ENCODE assay signal across 29 cellular contexts in the genomic region with DNA sequence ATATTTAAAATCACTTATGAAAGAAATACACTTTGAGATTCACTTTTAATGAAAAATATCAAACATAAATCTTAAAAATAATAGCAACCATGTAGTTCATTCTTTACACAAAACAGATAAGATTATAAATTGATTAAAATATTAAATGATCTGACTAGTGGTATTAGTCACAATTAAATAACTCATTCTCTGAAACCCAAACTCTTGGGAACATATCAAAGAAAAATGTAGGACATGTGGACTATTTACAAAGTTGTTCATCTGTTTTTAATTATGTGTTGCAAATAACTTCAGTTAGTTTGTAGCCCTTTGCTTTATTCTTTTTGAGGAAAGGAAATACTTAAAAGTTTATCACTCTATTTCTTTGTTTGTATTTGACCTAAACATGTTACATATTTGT. TPM values are rescaled to one million over a fixed set of nuclear protein-coding genes. Genes with fewer than 3 reads are reported as not detected.
DNase-seq lines count a peak whose midpoint lies in the region; FAIRE-seq and TF ChIP-seq lines count a peak whose summit lies in the region.
"Had no signal": no experiment of that assay in that cellular context is flagged by ENCODE, and none has a peak within 500 bp of the region (broad histone marks: within the 10 kb centered on the region; RNA-seq: fewer than 3 reads in every experiment).

No MANE protein-coding gene starts in this region.

- peak; percentile 12 for DNase-seq in GM03348 (ENCODE audit: low spot score)
- DNase-seq in RPMI7951 (ENCODE audit: low read depth): peak; percentile 16
- DNase-seq in fibroblast of mammary gland (ENCODE audit: low read depth): peak; percentile 83
- no peak for DNase-seq in activated gamma-delta T cell (lab: John Stamatoyannopoulos, UW)
- DNase-seq in MCF 10A (ENCODE audit: unreplicated experiment): no peak
- DNase-seq in activated CD4-positive, alpha-beta T cell treated with anti-CD3 and anti-CD28 coated beads, Interleukin-2, amount 50 U/mL, for 1 hour: no peak
- DNase-seq in HuH-7 (ENCODE audit: low spot score): no peak
- DNase-seq: Caco-2; CD8-positive, alpha-beta T cell; EL; GDM1; NCI-H1092 treated with DMSO at 0.1 percent for 48 hours; NCI-H1436 treated with DMSO at 0.1 percent for 48 hours; NCI-H1930; NCI-H2107; NCI-H446; NCI-H524 treated with DMSO at 0.1 percent for 48 hours; NCI-H82; NK-92 treated with Interleukin-12 subunit alpha and Interleukin-12 subunit beta, amount 100 ng/mL, for 24 hours; PC-3; Right ventricle myocardium superior; RPMI8226; T-helper 1 cell had no signal

- POLR2A ChIA-PET in MCF 10A (lab: Yijun Ruan, JAX): no interaction called here

- no TSS peak for BruUV-seq in MCF 10A (replicated peaks; lab: Mats Ljungman, UMichigan)

- peaks cover 4% of the 10 kb centered on the region for H3K9me3 Mint-ChIP-seq in MCF 10A (ENCODE audit: unreplicated experiment)
- H3K9me3 Mint-ChIP-seq: CD8-positive, alpha-beta T cell; GM23338 had no signal

- FAIRE-seq in A204.1 (lab: Jason Lieb, UNC): peak; percentile 51
- FAIRE-seq: GM12891 had no signal

- no peak overlapping the region for H3K27ac Mint-ChIP-seq in MCF 10A (ENCODE audit: low read depth, unreplicated experiment)
- H3K27ac Mint-ChIP-seq: CD8-positive, alpha-beta T cell; GM23338; IgD-negative memory B cell had no signal

- H3K4me1 Mint-ChIP-seq in MCF 10A (ENCODE audit: insufficient read depth, unreplicated experiment): no peaks in the 10 kb centered on the region
- H3K4me1 Mint-ChIP-seq: IgD-negative memory B cell had no signal

- no peak overlapping the region for H3K4me3 ChIP-seq in fibroblast of mammary gland (ENCODE audit: control insufficient read depth, low read depth, low read length)
- H3K4me3 ChIP-seq: GM23338, HAP-1, SJSA1 had no signal

- H3K27me3 Mint-ChIP-seq in MCF 10A (ENCODE audit: insufficient read depth, unreplicated experiment): no peaks in the 10 kb centered on the region
- H3K27me3 Mint-ChIP-seq: IgD-negative memory B cell had no signal

- intact Hi-C loops in MCF 10A (cut with micrococcal nuclease): no loop called here

- TF ChIP-seq CTCF in fibroblast of mammary gland (conservative IDR thresholded peaks at IDR 0.05; ENCODE audit: control insufficient read depth, insufficient read depth, low read depth, low read length) (no peak), MCF 10A (IDR thresholded peaks at IDR 0.05; ENCODE audit: unreplicated experiment) (no peak)

- H3K4me3 Mint-ChIP-seq in MCF 10A (ENCODE audit: unreplicated experiment): no peak overlapping the region
- H3K4me3 Mint-ChIP-seq: CD8-positive, alpha-beta T cell; GM23338; IgD-negative memory B cell had no signal

- CTCF ChIA-PET in MCF 10A (lab: Yijun Ruan, JAX): no interaction called here

- no peaks in the 10 kb centered on the region for H3K36me3 Mint-ChIP-seq in MCF 10A (ENCODE audit: insufficient read depth, unreplicated experiment)
- H3K36me3 Mint-ChIP-seq: CD8-positive, alpha-beta T cell; IgD-negative memory B cell had no signal

RNA-seq across cellular contexts. Expression of a gene that starts 9.5 kb away (rescaled TPM):
- total RNA-seq in RPMI7951 (2014; rRNA removed; shearing (Covaris generic)): not detected in 2 replicates
- 0.34 TPM in 1 of 2 replicates, not detected in the other for total RNA-seq in MCF 10A (2022)
- total RNA-seq: Caco-2; CD8-positive, alpha-beta T cell; GM23338; SJSA1 had no signal

Comparison
In these comparisons a context has a peak if more than half of its experiments do, and no peak if none do; other contexts are left out.
1. DNase-seq: peak in GM03348 (single experiment), RPMI7951 (single experiment) and fibroblast of mammary gland (single experiment); none in activated gamma-delta T cell (single experiment), MCF 10A (single experiment), activated CD4-positive, alpha-beta T cell treated with anti-CD3 and anti-CD28 coated beads, Interleukin-2, amount 50 U/mL, for 1 hour (single experiment) and HuH-7 (single experiment).